Comparison of ENCODE assay signal across 9 cellular contexts in the genomic region with DNA sequence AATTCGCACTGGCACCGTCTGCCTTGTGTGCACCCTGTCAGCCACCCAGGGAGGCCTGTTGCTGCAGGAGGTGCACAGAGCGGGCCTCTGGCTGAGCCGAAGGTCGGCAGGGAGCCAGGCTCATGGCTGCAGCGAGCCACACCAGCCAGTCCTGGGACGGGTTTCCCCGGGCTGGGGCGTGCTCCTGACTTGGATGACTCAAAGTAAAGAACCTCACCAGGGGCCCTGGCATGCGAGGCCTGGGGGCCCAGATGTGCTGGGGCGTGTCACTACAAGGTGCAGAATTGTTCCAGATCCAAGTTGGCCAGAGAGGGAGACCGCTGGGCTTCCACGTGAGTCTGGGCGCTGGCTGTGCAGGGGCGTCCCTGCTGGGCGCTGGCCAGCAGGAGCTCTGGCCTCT. TPM values are rescaled to one million over a fixed set of nuclear protein-coding genes. Genes with fewer than 3 reads are reported as not detected.
DNase-seq lines count a peak whose midpoint lies in the region; ATAC-seq and TF ChIP-seq lines count a peak whose summit lies in the region.
"Had no signal": no experiment of that assay in that cellular context is flagged by ENCODE, and none has a peak within 500 bp of the region (broad histone marks: within the 10 kb centered on the region; RNA-seq: fewer than 3 reads in every experiment).

No MANE protein-coding gene starts in this region.

- DNase-seq in adrenal gland: peak; percentile 61 to 94 (median 82)
- DNase-seq in globus pallidus (ENCODE audit: low spot score): peak; percentile 57
- no peak for DNase-seq in ecto neural progenitor cell (ENCODE audit: low spot score)
- no peak for DNase-seq in inferior parietal cortex (ENCODE audit: extremely low spot score)
- no peak for DNase-seq in NCI-H2196 (lab: John Stamatoyannopoulos, UW; ENCODE audit: unreplicated experiment)
- DNase-seq: NCI-H187 treated with DMSO at 0.1 percent for 48 hours had no signal

- 56 to 76% (median 72%) methylated on average over 5 to 16 of the region's 16 CpGs for WGBS in adrenal gland, 4 donors

- H3K9me3 ChIP-seq in adrenal gland (replicated peaks in 1 of 3): no peaks in the 10 kb centered on the region

- H3K27me3 ChIP-seq in adrenal gland: no peaks in the 10 kb centered on the region

- intact Hi-C loops in adrenal gland (cut with DNase I): loop anchor here (5.0 kb wide), 1 partner anchor 107 kb away; no protein-coding TSS in a partner anchor

- H3K4me3 ChIP-seq in adrenal gland: no peak overlapping the region

- TF ChIP-seq CTCF in adrenal gland (IDR thresholded peaks at IDR 0.05): no peak

- no peak for TF ChIP-seq POLR2A in adrenal gland (IDR thresholded peaks at IDR 0.05)

- ATAC-seq in HG03432 (IDR thresholded peaks at IDR 0.05; ENCODE audit: unreplicated experiment) (peak; percentile 30), HG03139 (IDR thresholded peaks at IDR 0.05; ENCODE audit: unreplicated experiment) (no peak)

- peaks cover 13 to 18% of the 10 kb centered on the region in 2 donors for H3K4me1 ChIP-seq in adrenal gland (replicated peaks in 1 of 2)

- H3K36me3 ChIP-seq in adrenal gland (replicated peaks in 1 of 2): no peaks in the 10 kb centered on the region

- H3K27ac ChIP-seq in adrenal gland (peak overlapping the region in 2 of 5 donors; percentile 60 to 66), temporal lobe (ENCODE audit: low read depth, low read length) (peak overlapping the region; percentile 45)

RNA-seq across cellular contexts. Expression of a gene that starts 34.5 kb away (rescaled TPM):
- 10 to 100 TPM; 12.5 to 63.8 (median 26.9) TPM for total RNA-seq in adrenal gland
- 10 to 100 TPM; 10.9 to 62.3 (median 41.9) TPM for polyA plus RNA-seq in adrenal gland
- 43.5 TPM for total RNA-seq in temporal lobe

Comparison
In these comparisons a context has a peak if more than half of its experiments do, and no peak if none do; other contexts are left out.
1. DNase-seq: peak in adrenal gland (7 of 7) and globus pallidus (single experiment); none in ecto neural progenitor cell (single experiment), inferior parietal cortex (single experiment) and NCI-H2196 (single experiment).